ENCODE assay signal across 17 cellular contexts in the genomic region with DNA sequence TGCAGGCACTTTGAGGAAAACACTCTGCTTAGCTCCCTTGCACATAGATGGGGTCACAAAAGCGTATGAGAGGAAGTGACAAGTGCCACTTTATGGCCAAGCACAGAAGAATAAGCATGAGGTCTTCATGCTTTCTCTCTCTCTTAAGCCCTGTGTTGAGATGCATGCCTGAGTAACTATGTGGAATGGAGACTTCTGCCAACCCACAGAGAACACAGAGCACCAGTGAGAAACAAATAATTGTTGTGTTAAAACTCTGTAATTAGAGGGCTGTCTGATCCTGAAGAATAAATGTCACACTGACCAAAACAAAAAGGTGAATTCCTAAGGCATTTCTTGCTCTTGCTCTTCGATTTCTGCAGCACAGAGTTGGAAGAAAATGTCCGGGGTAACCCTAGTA.
"Had no signal": no experiment of that assay in that cellular context is flagged by ENCODE, and none has a peak within 500 bp of the region (broad histone marks: within the 10 kb centered on the region; RNA-seq: fewer than 3 reads in every experiment).

No MANE protein-coding gene starts in this region.

- H3K27ac Mint-ChIP-seq: activated T-cell treated with anti-CD3 and anti-CD28 coated beads, Interleukin-2, amount 50 U/mL, for 72 hours; effector memory CD8-positive, alpha-beta T cell; T-helper 2 cell treated with Interferon-gamma antibody and Interleukin-4, amounts not matched to agents 5 μg/mL and 100 μg/mL, for 36 hours had no signal

- H3K27me3 Mint-ChIP-seq: effector memory CD8-positive, alpha-beta T cell had no signal

- H3K4me3 ChIP-seq: left ventricle myocardium inferior, ovary, right atrium auricular region, stomach, uterus had no signal

- H3K4me1 ChIP-seq: left ventricle myocardium inferior, right atrium auricular region, stomach, uterus had no signal

- H3K4me3 Mint-ChIP-seq: activated T-cell treated with anti-CD3 and anti-CD28 coated beads, Interleukin-2, amount 50 U/mL, for 72 hours; effector memory CD8-positive, alpha-beta T cell; T-helper 2 cell treated with Interferon-gamma antibody and Interleukin-4, amounts not matched to agents 5 μg/mL and 100 μg/mL, for 36 hours had no signal

- H3K9me3 Mint-ChIP-seq: effector memory CD8-positive, alpha-beta T cell had no signal

- H3K9me3 ChIP-seq: ovary, uterus had no signal

- DNase-seq: activated CD4-positive, alpha-beta T cell treated with anti-CD3 and anti-CD28 coated beads, Interleukin-2, amount 50 U/mL, for 48 hours; activated CD4-positive, CD25-positive, alpha-beta regulatory T cell treated with anti-CD3 and anti-CD28 coated beads, Interleukin-2, amount 50 U/mL, for 72 hours; activated gamma-delta T cell treated with Interleukin-2 at 50 U/mL for 16 hours; activated T-cell treated with anti-CD3 and anti-CD28 coated beads, Interleukin-2, amount 50 U/mL, for 72 hours; aorta; central memory CD4-positive, alpha-beta T cell; cortex of kidney; effector memory CD8-positive, alpha-beta T cell; left ventricle myocardium inferior; mesenchymal stem cell; ovary; small intestine; stomach; SW 1271; uterus had no signal

- H3K36me3 ChIP-seq: left ventricle myocardium inferior, ovary, right atrium auricular region, stomach, uterus had no signal

- H3K27ac ChIP-seq: left ventricle myocardium inferior, ovary, right atrium auricular region, stomach, uterus had no signal

- H3K27me3 ChIP-seq: ovary, right atrium auricular region, stomach, uterus had no signal

- ATAC-seq: activated T-cell treated with anti-CD3 and anti-CD28 coated beads, Interleukin-2, amount 50 U/mL, for 72 hours; effector memory CD8-positive, alpha-beta T cell had no signal
